ENCODE assay signal across 21 cellular contexts in the genomic region with DNA sequence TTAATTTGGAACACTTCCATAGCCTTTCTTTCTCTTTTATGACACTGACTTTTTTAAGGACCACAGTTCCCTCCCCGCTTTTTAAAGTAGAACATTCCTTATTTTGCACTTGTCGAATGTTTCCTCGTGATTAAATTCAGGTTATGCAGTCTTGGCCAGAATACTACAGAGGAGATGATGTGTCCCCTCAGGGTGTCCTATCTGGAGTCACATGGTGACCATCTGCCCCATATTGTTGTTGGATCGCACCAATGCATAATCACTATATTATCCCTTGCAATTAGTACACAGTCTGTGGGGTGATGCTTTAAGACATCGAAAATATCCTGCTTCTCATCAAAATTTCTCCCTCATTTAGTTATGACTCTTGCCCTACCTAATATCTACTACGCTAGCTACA. TPM values are rescaled to one million over a fixed set of nuclear protein-coding genes. Genes with fewer than 3 reads are reported as not detected.
DNase-seq lines count a peak whose midpoint lies in the region; ATAC-seq, FAIRE-seq and TF ChIP-seq lines count a peak whose summit lies in the region.
"Had no signal": no experiment of that assay in that cellular context is flagged by ENCODE, and none has a peak within 500 bp of the region (broad histone marks: within the 10 kb centered on the region; RNA-seq: fewer than 3 reads in every experiment).

No MANE protein-coding gene starts in this region.

- no peak overlapping the region for H3K4me3 ChIP-seq in keratinocyte (ENCODE audit: control insufficient read depth in 2 of 3, extremely low read depth in 1 of 3, insufficient read depth in 2 of 3, low read depth in 1 of 3, low read length in 3 of 3)
- no peak overlapping the region for H3K4me3 ChIP-seq in tibial artery
- H3K4me3 ChIP-seq: BLaER1 treated with 17β-estradiol and CSF1 and Interleukin-3, amounts not matched to agents 10 nM and 100 nM; hepatocyte; skin epidermis had no signal

- POLR2A ChIA-PET in MCF 10A (lab: Yijun Ruan, JAX): no interaction called here
- POLR2A ChIA-PET in WTC11 (lab: Charles Lee): no interaction called here

- BruUV-seq in MCF 10A (replicated peaks; lab: Mats Ljungman, UMichigan): no TSS peak

- peak overlapping the region; percentile 60 for H3K4me2 ChIP-seq in keratinocyte (ENCODE audit: control insufficient read depth, extremely low read depth, insufficient read depth, low read depth, low read length)
- H3K4me2 ChIP-seq: hepatocyte, KMS-11 had no signal

- CTCF ChIA-PET in MCF 10A (lab: Yijun Ruan, JAX): interaction anchor here (0.7 kb wide), 1 partner anchor 187 kb away, joined by 3 read pairs; no protein-coding TSS in a partner anchor
- CTCF ChIA-PET in WTC11 (lab: Charles Lee): no interaction called here

- peaks cover 1% of the 10 kb centered on the region for H3K9me3 ChIP-seq in keratinocyte (ENCODE audit: control insufficient read depth, low read depth, low read length)
- H3K9me3 ChIP-seq in tibial artery: peaks cover 0 to 12% (median 3%) of the 10 kb centered on the region in 3 donors

- H3K36me3 Mint-ChIP-seq in MCF 10A (ENCODE audit: insufficient read depth, unreplicated experiment): no peaks in the 10 kb centered on the region
- peaks cover 35% of the 10 kb centered on the region for H3K36me3 Mint-ChIP-seq in WTC11
- H3K36me3 Mint-ChIP-seq in natural killer cell treated with Interleukin-12 subunit alpha and Interleukin-12 subunit beta and Interleukin-15 and Interleukin-18, amount 100 ng/mL, for 72 hours: peaks cover 8% of the 10 kb centered on the region
- H3K36me3 Mint-ChIP-seq: activated CD8-positive, alpha-beta memory T cell treated with anti-CD3 and anti-CD28 coated beads, Interleukin-2, amount 10 ng/mL, durations not matched to agents 7 days and 5 days had no signal

- dilution Hi-C loops in keratinocyte (cut with MboI; ENCODE audit: extremely low pct_ligation_motif_present, low sequenced_read_pairs): no loop called here

- no peaks in the 10 kb centered on the region for H4K20me1 ChIP-seq in keratinocyte (ENCODE audit: control insufficient read depth, extremely low read depth, insufficient read depth, low read length)

- peaks cover 23% of the 10 kb centered on the region for H3K4me1 ChIP-seq in keratinocyte (ENCODE audit: control insufficient read depth, extremely low read depth, insufficient read depth, low read length)
- peaks cover 0 to 60% (median 30%) of the 10 kb centered on the region in 4 donors for H3K4me1 ChIP-seq in tibial artery

- ATAC-seq in WTC11 (no peak), HG02678 (IDR thresholded peaks at IDR 0.05; ENCODE audit: unreplicated experiment) (no peak)
- no peak for ATAC-seq in natural killer cell treated with Interleukin-12 subunit alpha and Interleukin-12 subunit beta and Interleukin-15 and Interleukin-18, amount 100 ng/mL, for 72 hours
- ATAC-seq: activated CD8-positive, alpha-beta memory T cell treated with anti-CD3 and anti-CD28 coated beads, Interleukin-2, amount 10 ng/mL, durations not matched to agents 7 days and 5 days had no signal

- DNase-seq in M059J (ENCODE audit: low read depth) (peak; percentile 35), MCF 10A (ENCODE audit: unreplicated experiment) (no peak), keratinocyte (ENCODE audit: low read depth, low spot score) (no peak), tibial artery (no peak), WTC11 (ENCODE audit: low spot score) (no peak)
- no peak for DNase-seq in natural killer cell treated with Interleukin-12 subunit alpha and Interleukin-12 subunit beta and Interleukin-15 and Interleukin-18, amount 100 ng/mL, for 72 hours (ENCODE audit: low spot score)
- DNase-seq: activated CD4-positive, alpha-beta T cell treated with anti-CD3 and anti-CD28 coated beads for 1 hour; activated CD8-positive, alpha-beta memory T cell treated with anti-CD3 and anti-CD28 coated beads, Interleukin-2, amount 10 ng/mL, durations not matched to agents 7 days and 5 days; activated effector memory CD4-positive, alpha-beta T cell treated with Interleukin-2 at 50 U/mL for 16 hours; H9; NCI-H1092; NCI-H2081 treated with DMSO at 0.1 percent for 48 hours; NCI-H526; occipital lobe; stimulated activated CD4-positive, alpha-beta T cell treated with anti-CD3 and anti-CD28 coated beads, Interleukin-4, amount 100 ng/mL, for 24 hours had no signal

- H3K27ac Mint-ChIP-seq in MCF 10A (ENCODE audit: low read depth, unreplicated experiment) (peak overlapping the region; percentile 59), WTC11 (no peak overlapping the region)
- no peak overlapping the region for H3K27ac Mint-ChIP-seq in natural killer cell treated with Interleukin-12 subunit alpha and Interleukin-12 subunit beta and Interleukin-15 and Interleukin-18, amount 100 ng/mL, for 72 hours
- H3K27ac Mint-ChIP-seq: activated CD8-positive, alpha-beta memory T cell treated with anti-CD3 and anti-CD28 coated beads, Interleukin-2, amount 10 ng/mL, durations not matched to agents 7 days and 5 days; H9 had no signal

- H2AFZ ChIP-seq in keratinocyte (ENCODE audit: control insufficient read depth, low read length): no peak overlapping the region
- H2AFZ ChIP-seq: hepatocyte had no signal

- H3K4me3 Mint-ChIP-seq in MCF 10A (ENCODE audit: unreplicated experiment) (no peak overlapping the region), WTC11 (no peak overlapping the region)
- no peak overlapping the region for H3K4me3 Mint-ChIP-seq in natural killer cell treated with Interleukin-12 subunit alpha and Interleukin-12 subunit beta and Interleukin-15 and Interleukin-18, amount 100 ng/mL, for 72 hours
- H3K4me3 Mint-ChIP-seq: activated CD8-positive, alpha-beta memory T cell treated with anti-CD3 and anti-CD28 coated beads, Interleukin-2, amount 10 ng/mL, durations not matched to agents 7 days and 5 days; H9 had no signal

- H3K9me1 ChIP-seq in keratinocyte (ENCODE audit: control insufficient read depth, extremely low read depth, insufficient read depth, low read length): no peaks in the 10 kb centered on the region

- peaks cover 76% of the 10 kb centered on the region for H3K79me2 ChIP-seq in keratinocyte (ENCODE audit: control insufficient read depth, insufficient read depth, low read length)

- intact Hi-C loops in MCF 10A (cut with micrococcal nuclease): no loop called here
- intact Hi-C loops in tibial artery (cut with DNase I; ENCODE audit: low total_unique reads): no loop called here

- H3K36me3 ChIP-seq in keratinocyte (ENCODE audit: control insufficient read depth in 2 of 2, extremely low read depth in 1 of 2, insufficient read depth in 2 of 2, low read length in 2 of 2): no peaks in the 10 kb centered on the region
- H3K36me3 ChIP-seq in tibial artery: no peaks in the 10 kb centered on the region

- no peak for TF ChIP-seq CTCF in MCF 10A (IDR thresholded peaks at IDR 0.05; ENCODE audit: unreplicated experiment)
- no peak for TF ChIP-seq CTCF in keratinocyte (optimal IDR thresholded peaks at IDR 0.05 in 1 of 3, IDR thresholded peaks at IDR 0.05 in 1 of 3, conservative IDR thresholded peaks at IDR 0.05 in 1 of 3; ENCODE audit: extremely low read depth in 1 of 3, insufficient read depth in 2 of 3, low read length in 3 of 3)
- no peak for TF ChIP-seq CTCF in tibial artery (IDR thresholded peaks at IDR 0.05)
- no peak for TF ChIP-seq CTCF in WTC11 (IDR thresholded peaks at IDR 0.05)

- no peak overlapping the region for H3K27ac ChIP-seq in keratinocyte (ENCODE audit: control insufficient read depth, insufficient read depth, low read length)
- H3K27ac ChIP-seq in tibial artery: peak overlapping the region; percentile 48
- H3K27ac ChIP-seq: BLaER1 treated with 17β-estradiol and CSF1 and Interleukin-3, amounts not matched to agents 10 nM and 100 nM; hepatocyte; KMS-11 had no signal

- H3K27me3 ChIP-seq in keratinocyte (ENCODE audit: control insufficient read depth, extremely low read depth, insufficient read depth, low read length): no peaks in the 10 kb centered on the region
- no peaks in the 10 kb centered on the region for H3K27me3 ChIP-seq in tibial artery
- H3K27me3 ChIP-seq: BLaER1 treated with 17β-estradiol and CSF1 and Interleukin-3, amounts not matched to agents 10 nM and 100 nM; hepatocyte had no signal

- H3K4me1 Mint-ChIP-seq in MCF 10A (ENCODE audit: insufficient read depth, unreplicated experiment) (peaks cover 29% of the 10 kb centered on the region), WTC11 (peaks cover 3% of the 10 kb centered on the region; the same call in 1 of the 2 replicates)
- H3K4me1 Mint-ChIP-seq in natural killer cell treated with Interleukin-12 subunit alpha and Interleukin-12 subunit beta and Interleukin-15 and Interleukin-18, amount 100 ng/mL, for 72 hours (ENCODE audit: low read depth in 2 of 2): no peaks in the 10 kb centered on the region
- H3K4me1 Mint-ChIP-seq: activated CD8-positive, alpha-beta memory T cell treated with anti-CD3 and anti-CD28 coated beads, Interleukin-2, amount 10 ng/mL, durations not matched to agents 7 days and 5 days; H9 had no signal

- no peak overlapping the region for H3K9ac ChIP-seq in keratinocyte (ENCODE audit: control insufficient read depth, extremely low read depth, insufficient read depth, low read length)
- H3K9ac ChIP-seq: BLaER1 treated with 17β-estradiol and CSF1 and Interleukin-3, amounts not matched to agents 10 nM and 100 nM; KMS-11 had no signal

- H3K27me3 Mint-ChIP-seq in MCF 10A (ENCODE audit: insufficient read depth, unreplicated experiment) (no peaks in the 10 kb centered on the region), WTC11 (ENCODE audit: low read depth) (no peaks in the 10 kb centered on the region)
- H3K27me3 Mint-ChIP-seq in natural killer cell treated with Interleukin-12 subunit alpha and Interleukin-12 subunit beta and Interleukin-15 and Interleukin-18, amount 100 ng/mL, for 72 hours: no peaks in the 10 kb centered on the region
- H3K27me3 Mint-ChIP-seq: activated CD8-positive, alpha-beta memory T cell treated with anti-CD3 and anti-CD28 coated beads, Interleukin-2, amount 10 ng/mL, durations not matched to agents 7 days and 5 days had no signal

- H3K9me3 Mint-ChIP-seq in MCF 10A (ENCODE audit: unreplicated experiment) (no peaks in the 10 kb centered on the region), WTC11 (peaks cover 33% of the 10 kb centered on the region)
- H3K9me3 Mint-ChIP-seq in natural killer cell treated with Interleukin-12 subunit alpha and Interleukin-12 subunit beta and Interleukin-15 and Interleukin-18, amount 100 ng/mL, for 72 hours: peaks cover 16% of the 10 kb centered on the region

- no peak for FAIRE-seq in keratinocyte (lab: Jason Lieb, UNC)
- FAIRE-seq: GM18507 had no signal

RNA-seq across cellular contexts. Expression of a gene that starts 27.4 kb away (rescaled TPM):
- total RNA-seq in M059J (2014; rRNA removed; shearing (Covaris generic)): 12.2 and 20.9 TPM in 2 replicates
- total RNA-seq in MCF 10A (2022) (73.7 and 90.7 TPM in 2 replicates), WTC11 (2021) (62.0 to 77.2 TPM (median 71.4 TPM) in 3 replicates)
- polyA plus RNA-seq in keratinocyte: 24.8 to 34.2 TPM (median 28.5 TPM) in 3 replicates
- 19.3 TPM for polyA plus RNA-seq in keratinocyte (2011; ENCODE audit: low read depth)
- polyA plus RNA-seq in keratinocyte (2011; cell fraction: cytosol; rRNA removed): 12.8 and 23.7 TPM in 2 replicates
- polyA plus RNA-seq in keratinocyte (2011; cell fraction: nucleus; rRNA removed): 59.3 and 60.4 TPM in 2 replicates
- 11.7 and 19.5 TPM in 2 replicates for polyA plus RNA-seq in keratinocyte (2012; ENCODE audit: low replicate concordance)
- 80.5 to 178 TPM (median 160 TPM) in 3 replicates for polyA minus RNA-seq in keratinocyte
- 23.2 TPM for polyA minus RNA-seq in keratinocyte (2011; cell fraction: cytosol; rRNA and poly(A)+ RNA removed)
- 239 and 361 TPM in 2 replicates for polyA minus RNA-seq in keratinocyte (2011; cell fraction: nucleus; rRNA and poly(A)+ RNA removed)
- under 1 TPM; 0.21 to 0.59 TPM for total RNA-seq in natural killer cell treated with Interleukin-12 subunit alpha and Interleukin-12 subunit beta and Interleukin-15 and Interleukin-18, amount 100 ng/mL, for 72 hours
